ENCODE assay signal across 24 cellular contexts in the genomic region with DNA sequence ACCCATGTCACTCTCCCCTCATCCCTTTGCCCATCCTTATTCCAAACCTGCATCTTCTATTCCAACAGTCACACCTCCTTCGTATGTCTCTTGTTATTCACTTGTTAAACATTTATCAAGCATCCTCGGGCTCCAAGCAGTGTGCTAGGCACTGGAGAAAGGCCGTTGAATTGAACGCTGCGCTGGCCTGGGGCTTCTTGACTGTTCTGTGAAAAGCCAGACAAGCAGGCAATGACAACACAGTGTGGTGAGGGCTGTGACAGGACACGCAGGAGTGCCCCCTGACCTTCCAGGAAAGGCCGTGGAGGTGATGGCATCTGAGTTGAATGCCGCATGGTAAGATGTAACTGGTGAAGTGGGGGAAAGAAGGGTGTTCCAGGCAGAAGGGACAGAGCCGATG. TPM values are rescaled to one million over a fixed set of nuclear protein-coding genes. Genes with fewer than 3 reads are reported as not detected.
"Had no signal": no experiment of that assay in that cellular context is flagged by ENCODE, and none has a peak within 500 bp of the region (broad histone marks: within the 10 kb centered on the region; RNA-seq: fewer than 3 reads in every experiment).

No MANE protein-coding gene starts in this region.

- H3K27ac ChIP-seq: gastrocnemius medialis, heart left ventricle, left lung, neutrophil, pancreas, sigmoid colon, tibial artery, uterus, VCaP had no signal

- H3K9me3 ChIP-seq: gastrocnemius medialis, heart left ventricle, left lung, mucosa of descending colon, neutrophil, pancreas, sigmoid colon, tibial artery, uterus had no signal

- H3K9me3 Mint-ChIP-seq: activated T-helper 2 cell treated with anti-CD3 and anti-CD28 coated beads, Interferon-gamma antibody, Interleukin-2, Interleukin-4, amounts not matched to agents 10 μg/mL and 5 μg/mL and 100 μg/mL, durations not matched to agents 14 hours and 24 hours and 36 hours; memory B cell; naive B cell had no signal

- H3K27ac Mint-ChIP-seq: activated T-helper 2 cell treated with anti-CD3 and anti-CD28 coated beads, Interferon-gamma antibody, Interleukin-2, Interleukin-4, amounts not matched to agents 10 μg/mL and 5 μg/mL and 100 μg/mL, durations not matched to agents 14 hours and 24 hours and 36 hours; memory B cell had no signal

- H3K36me3 ChIP-seq: uterus had no signal

- H3K27me3 ChIP-seq: gastrocnemius medialis, left lung, pancreas, sigmoid colon, uterus had no signal

- H3K4me1 ChIP-seq: gastrocnemius medialis, heart left ventricle, left lung, pancreas, sigmoid colon, tibial artery, uterus had no signal

- H3K27me3 Mint-ChIP-seq: naive B cell had no signal

- H3K4me3 Mint-ChIP-seq: memory B cell, naive B cell had no signal

- ATAC-seq: esophagus mucosa, gastrocnemius medialis, left lung, mucosa of descending colon, pancreas had no signal

- DNase-seq: activated CD4-positive, alpha-beta T cell treated with anti-CD3 and anti-CD28 coated beads, Interleukin-2, amount 50 U/mL, for 4 hours; activated naive CD4-positive, alpha-beta T cell treated with Interleukin-2 at 50 U/mL for 16 hours; aorta; cortex of kidney; effector CD4-positive, alpha-beta T cell; gastrocnemius medialis; heart left ventricle; left lung; mucosa of descending colon; naive B cell; pancreas; stimulated activated naive CD4-positive, alpha-beta T cell; substantia nigra; uterus had no signal

- H3K4me3 ChIP-seq: gastrocnemius medialis, heart left ventricle, left lung, mucosa of descending colon, pancreas, sigmoid colon, tibial artery, uterus had no signal

RNA-seq across cellular contexts. Expression of a gene that starts 19.4 kb away (rescaled TPM):
- total RNA-seq: activated CD8-positive, alpha-beta memory T cell treated with anti-CD3 and anti-CD28 coated beads for 36 hours; activated T-helper 2 cell treated with anti-CD3 and anti-CD28 coated beads, Interferon-gamma antibody, Interleukin-2, Interleukin-4, amounts not matched to agents 10 μg/mL and 5 μg/mL and 100 μg/mL, durations not matched to agents 14 hours and 24 hours and 36 hours; aorta; esophagus mucosa; gastrocnemius medialis; heart left ventricle; kidney epithelial cell; left lung; mucosa of descending colon; pancreas; sigmoid colon; T-helper 1 cell treated with Interleukin-12 subunit alpha and Interleukin-12 subunit beta and Interleukin-4 antibody, amounts not matched to agents 30 ng/mL and 1 ng/mL, for 36 hours; uterus had no signal
- polyA plus RNA-seq: aorta, heart left ventricle had no signal
